Comparison of ENCODE assay signal across 8 cellular contexts in genomic region chr12:48189331-48190125, GRCh38. TPM values are rescaled to one million over a fixed set of nuclear protein-coding genes. Genes with fewer than 3 reads are reported as not detected.
DNase-seq lines count a peak whose midpoint lies in the region; ATAC-seq lines count a peak whose summit lies in the region.

No MANE protein-coding gene starts in this region.

- H3K4me1 Mint-ChIP-seq in memory B cell: peaks cover 15% of the 10 kb centered on the region

- peaks cover 19% of the 10 kb centered on the region for H3K27me3 Mint-ChIP-seq in memory B cell

- in situ Hi-C loops in G401 (cut with HindIII; ENCODE audit: low sequenced_read_pairs): no loop called here

- H3K9me3 Mint-ChIP-seq in memory B cell: no peaks in the 10 kb centered on the region

- no peak overlapping the region for H3K4me3 Mint-ChIP-seq in memory B cell

- no peaks in the 10 kb centered on the region for H3K36me3 Mint-ChIP-seq in memory B cell

- peak; percentile 91 for DNase-seq in G401 (ENCODE audit: low spot score)
- DNase-seq in NCI-H460 (ENCODE audit: extremely low read depth, low read depth): peak; percentile 73
- peak; percentile 68 for DNase-seq in activated CD4-positive, alpha-beta T cell treated with anti-CD3 and anti-CD28 coated beads, Interleukin-2, amount 50 U/mL, for 1 hour
- peak; percentile 81 for DNase-seq in ecto neural progenitor cell (ENCODE audit: low spot score)
- DNase-seq in memory B cell (ENCODE audit: low spot score in 2 of 2): peak; percentile 67 to 70
- peak; percentile 44 for DNase-seq in stimulated activated CD8-positive, alpha-beta memory T cell treated with anti-CD3 and anti-CD28 coated beads, Interleukin-4, amount 100 ng/mL, for 24 hours (ENCODE audit: low read depth)

- H3K27ac Mint-ChIP-seq in memory B cell: no peak overlapping the region

- ATAC-seq in HG02885 (IDR thresholded peaks at IDR 0.05; ENCODE audit: poor library complexity, unreplicated experiment) (peak; percentile 76), memory B cell (ENCODE audit: low read depth) (peak; percentile 69), HG03565 (IDR thresholded peaks at IDR 0.05; ENCODE audit: unreplicated experiment) (no peak)

RNA-seq across cellular contexts. Expression of gene CCDC184, which starts 6.1 kb away (rescaled TPM):
- total RNA-seq in G401 (2014; rRNA removed; shearing (Covaris generic)): 0.03 and 0.06 TPM in 2 replicates
- 0.45 and 1.1 TPM in 2 replicates for total RNA-seq in NCI-H460 (2014; rRNA removed; shearing (Covaris generic))
- not detected in 2 replicates for polyA plus RNA-seq in NCI-H460 (2014; cell fraction: nucleus; rRNA removed)

RNA-seq across cellular contexts. Expression of gene OR10AD1, which starts 13.6 kb away (rescaled TPM):
- total RNA-seq in G401 (2014; rRNA removed; shearing (Covaris generic)): not detected in 2 replicates
- not detected in 2 replicates for total RNA-seq in NCI-H460 (2014; rRNA removed; shearing (Covaris generic))
- not detected in 2 replicates for polyA plus RNA-seq in NCI-H460 (2014; cell fraction: nucleus; rRNA removed)

RNA-seq across cellular contexts. Expression of gene ASB8, which starts 32.2 kb away (rescaled TPM):
- 10.4 and 11.0 TPM in 2 replicates for total RNA-seq in G401 (2014; rRNA removed; shearing (Covaris generic))
- total RNA-seq in NCI-H460 (2014; rRNA removed; shearing (Covaris generic)): 20.5 and 27.2 TPM in 2 replicates
- polyA plus RNA-seq in NCI-H460 (2014; cell fraction: nucleus; rRNA removed): 7.6 and 16.2 TPM in 2 replicates
